Comparison of ENCODE assay signal across 26 cellular contexts in the genomic region with DNA sequence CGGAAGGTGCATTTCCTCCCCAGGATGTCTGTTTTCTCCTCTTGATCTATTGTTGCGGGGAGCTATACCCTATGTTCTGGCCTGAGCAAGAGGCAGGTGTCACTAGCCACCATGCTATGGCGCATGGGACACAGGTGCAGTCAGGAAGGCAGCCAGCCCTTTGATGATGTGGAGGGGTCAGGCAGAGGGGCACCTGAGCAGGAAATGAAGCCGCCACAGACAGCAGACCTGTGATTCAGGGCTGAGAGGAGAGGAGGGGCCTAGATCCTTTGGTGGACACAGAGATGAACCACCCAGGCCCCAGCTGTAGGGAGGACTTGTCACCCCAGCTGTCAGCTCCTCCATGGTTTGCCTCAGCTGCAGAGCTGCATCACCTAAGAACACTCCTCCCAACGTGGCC. TPM values are rescaled to one million over a fixed set of nuclear protein-coding genes. Genes with fewer than 3 reads are reported as not detected.
"Had no signal": no experiment of that assay in that cellular context is flagged by ENCODE, and none has a peak within 500 bp of the region (broad histone marks: within the 10 kb centered on the region; RNA-seq: fewer than 3 reads in every experiment).

No MANE protein-coding gene starts in this region.

- H3K27me3 ChIP-seq: neural progenitor cell, upper lobe of left lung, vagina had no signal

- H3K4me1 Mint-ChIP-seq: naive B cell had no signal

- H3K4me1 ChIP-seq: colonic mucosa, left lung, neural progenitor cell, parathyroid adenoma, prostate gland, tibial artery, upper lobe of left lung, vagina had no signal

- H3K4me3 Mint-ChIP-seq: stimulated activated naive CD8-positive, alpha-beta T cell treated with anti-CD3 and anti-CD28 coated beads, Interleukin-15, Interleukin-2, amounts not matched to agents 100 ng/mL and 50 ng/mL, for 24 hours had no signal

- H3K27ac Mint-ChIP-seq: naive B cell; neural progenitor cell; stimulated activated naive CD8-positive, alpha-beta T cell treated with anti-CD3 and anti-CD28 coated beads, Interleukin-15, Interleukin-2, amounts not matched to agents 100 ng/mL and 50 ng/mL, for 24 hours had no signal

- ATAC-seq: esophagus mucosa, left lung had no signal

- H3K9me3 ChIP-seq: colonic mucosa, heart left ventricle, left lung, prostate gland, tibial artery, upper lobe of left lung, vagina had no signal

- DNase-seq: caudate nucleus; colonic mucosa; effector CD4-positive, alpha-beta T cell; heart left ventricle; hippocampal formation; left lung; mesenchymal stem cell; naive B cell; occipital lobe; retina; small intestine; stimulated activated CD4-positive, alpha-beta T cell treated with anti-CD3 and anti-CD28 coated beads, Interleukin-12 subunit alpha, Interleukin-12 subunit beta, amount 100 ng/mL, for 4 hours; tibial artery; upper lobe of left lung had no signal

- H3K4me3 ChIP-seq: colonic mucosa, heart left ventricle, left lung, lung, neural progenitor cell, prostate gland, tibial artery, upper lobe of left lung, vagina had no signal

- H3K9me3 Mint-ChIP-seq: stimulated activated naive CD8-positive, alpha-beta T cell treated with anti-CD3 and anti-CD28 coated beads, Interleukin-15, Interleukin-2, amounts not matched to agents 100 ng/mL and 50 ng/mL, for 24 hours had no signal

- H3K27ac ChIP-seq: colonic mucosa, left lung, neural progenitor cell, parathyroid adenoma, prostate gland, tibial artery, upper lobe of left lung, vagina had no signal

- H3K36me3 Mint-ChIP-seq: naive B cell had no signal

RNA-seq across cellular contexts. Expression of a gene that starts 11.7 kb away (rescaled TPM):
- total RNA-seq: colonic mucosa, dermis microvascular lymphatic vessel endothelial cell, esophagus mucosa, fibroblast of lung, glomerular endothelial cell, kidney epithelial cell, left lung, lung, prostate gland, temporal lobe, upper lobe of left lung, vagina had no signal
- polyA plus RNA-seq: fibroblast of lung, lung, small intestine had no signal
